In genomic region chr7:115914951-115915350, GRCh38 we compare ENCODE assay signal across 12 cellular contexts.
A peak's percentile ranks its signal among the peaks of the same experiment; 100 is the strongest.
DNase-seq lines count a peak whose midpoint lies in the region; ATAC-seq and TF ChIP-seq lines count a peak whose summit lies in the region.
"Had no signal": no experiment of that assay in that cellular context is flagged by ENCODE, and none has a peak within 500 bp of the region (broad histone marks: within the 10 kb centered on the region; RNA-seq: fewer than 3 reads in every experiment).

No MANE protein-coding gene starts in this region.

- H3K9me3 Mint-ChIP-seq in mesothelial cell of epicardium: no peaks in the 10 kb centered on the region
- H3K9me3 Mint-ChIP-seq: CD8-positive, alpha-beta memory T cell; HFFc6 had no signal

- DNase-seq in SK-N-MC (ENCODE audit: low read depth, low spot score) (no peak), fibroblast of gingiva (ENCODE audit: low read depth) (peak; percentile 50), mesothelial cell of epicardium (ENCODE audit: low spot score in 2 of 2, unreplicated experiment in 2 of 2) (no peak), C1 segment of cervical spinal cord (lab: John Stamatoyannopoulos, UW) (no peak), transverse colon (no peak)
- DNase-seq: Caco-2; CD8-positive, alpha-beta memory T cell; DMS53; HCEC 1CT; HFFc6 had no signal

- no peak for TF ChIP-seq CTCF in mesothelial cell of epicardium (IDR thresholded peaks at IDR 0.05; ENCODE audit: unreplicated experiment)
- TF ChIP-seq CTCF in transverse colon (IDR thresholded peaks at IDR 0.05): no peak

- no peak overlapping the region for H3K4me3 Mint-ChIP-seq in mesothelial cell of epicardium
- H3K4me3 Mint-ChIP-seq: CD8-positive, alpha-beta memory T cell; HFFc6 had no signal

- H3K27ac ChIP-seq in SK-N-MC (peak overlapping the region; percentile 88), transverse colon (no peak overlapping the region)

- ATAC-seq in GM19467 (IDR thresholded peaks at IDR 0.05; ENCODE audit: unreplicated experiment) (no peak), HG02588 (IDR thresholded peaks at IDR 0.05; ENCODE audit: unreplicated experiment) (no peak)

- 66 to 80% methylated on average over 1 of the region's 1 CpG for WGBS in transverse colon (ENCODE audit: low coverage in 1 of 2), 2 donors

- intact Hi-C loops in transverse colon (cut with DNase I; ENCODE audit: low total_unique reads): no loop called here

- peaks cover 0 to 5% (median 0%) of the 10 kb centered on the region in 4 donors for H3K4me1 ChIP-seq in transverse colon
- H3K4me1 ChIP-seq: Caco-2 had no signal

- no peak for TF ChIP-seq POLR2A in transverse colon (IDR thresholded peaks at IDR 0.05)

- H3K4me3 ChIP-seq in SK-N-MC: no peak overlapping the region
- H3K4me3 ChIP-seq in transverse colon: no peak overlapping the region

- peaks cover 57% of the 10 kb centered on the region for H3K4me1 Mint-ChIP-seq in mesothelial cell of epicardium

- H3K27me3 Mint-ChIP-seq in mesothelial cell of epicardium (ENCODE audit: low read depth): no peaks in the 10 kb centered on the region

- TF ChIP-seq EP300 in transverse colon (IDR thresholded peaks at IDR 0.05; ENCODE audit: low read depth): no peak

- H3K9me3 ChIP-seq in SK-N-MC (ENCODE audit: low read depth, low read length) (no peaks in the 10 kb centered on the region), transverse colon (no peaks in the 10 kb centered on the region)
- H3K9me3 ChIP-seq: Caco-2 had no signal

- H3K36me3 Mint-ChIP-seq in mesothelial cell of epicardium: no peaks in the 10 kb centered on the region
- H3K36me3 Mint-ChIP-seq: CD8-positive, alpha-beta memory T cell had no signal

- H3K36me3 ChIP-seq in SK-N-MC (ENCODE audit: insufficient read depth, low read length) (no peaks in the 10 kb centered on the region), transverse colon (no peaks in the 10 kb centered on the region)

- in situ Hi-C loops in transverse colon (cut with MboI; ENCODE audit: low pct_ligation_motif_present in 1 of 4, low pct_unique_long_range_greater_than_20kb in 1 of 4, low sequenced_read_pairs in 3 of 4): no loop called here

- H3K9ac ChIP-seq in SK-N-MC (ENCODE audit: insufficient read length): peak overlapping the region; percentile 9

- no peaks in the 10 kb centered on the region for H3K27me3 ChIP-seq in transverse colon

- peak overlapping the region; percentile 23 for H3K27ac Mint-ChIP-seq in mesothelial cell of epicardium
- H3K27ac Mint-ChIP-seq: CD8-positive, alpha-beta memory T cell; HFFc6 had no signal
